ENCODE assay signal across 8 cellular contexts in genomic region chr2:241506793-241507429, GRCh38. TPM values are rescaled to one million over a fixed set of nuclear protein-coding genes. Genes with fewer than 3 reads are reported as not detected.
DNase-seq lines count a peak whose midpoint lies in the region; ATAC-seq and TF ChIP-seq lines count a peak whose summit lies in the region.

No MANE protein-coding gene starts in this region.

- H3K9me3 ChIP-seq in MG63, result no peaks in the 10 kb centered on the region

- peaks cover 25% of the 10 kb centered on the region for H3K4me1 Mint-ChIP-seq in dendritic cell treated with granulocyte-macrophage colony-stimulating factor and Interleukin-4, amounts not matched to agents 40 ng/mL and 50 ng/mL, for 4 days (ENCODE audit: low read depth)
- H3K4me1 Mint-ChIP-seq in naive B cell, result peaks cover 20 to 46% (median 37%) of the 10 kb centered on the region in 3 donors

- H3K4me3 Mint-ChIP-seq in dendritic cell treated with granulocyte-macrophage colony-stimulating factor and Interleukin-4, amounts not matched to agents 40 ng/mL and 50 ng/mL, for 4 days, result peak overlapping the region; percentile 89
- H3K4me3 Mint-ChIP-seq in naive B cell, result peak overlapping the region; percentile 79 to 93 (median 84)

- H3K9me3 Mint-ChIP-seq in dendritic cell treated with granulocyte-macrophage colony-stimulating factor and Interleukin-4, amounts not matched to agents 40 ng/mL and 50 ng/mL, for 4 days, result no peaks in the 10 kb centered on the region
- H3K9me3 Mint-ChIP-seq in naive B cell, result no peaks in the 10 kb centered on the region

- POLR2A ChIA-PET in BJ (lab: Charles Lee), result no interaction called here

- H3K4me3 ChIP-seq in BJ (ENCODE audit: low read depth, low read length), result peak overlapping the region; percentile 89
- peak overlapping the region; percentile 88 for H3K4me3 ChIP-seq in MG63

- intact Hi-C loops in dendritic cell treated with granulocyte-macrophage colony-stimulating factor and Interleukin-4, amounts not matched to agents 40 ng/mL and 50 ng/mL, for 4 days (cut with micrococcal nuclease), result loop anchor here (5.0 kb wide), 2 partner anchors 150 to 180 kb away; partner anchors contain the start of genes DTYMK and FARP2

- CTCF ChIA-PET in BJ (lab: Yijun Ruan, JAX), result no interaction called here

- no peaks in the 10 kb centered on the region for H3K27me3 ChIP-seq in BJ (ENCODE audit: control insufficient read depth, insufficient read depth, low read length)
- H3K27me3 ChIP-seq in MG63, result no peaks in the 10 kb centered on the region

- DNase-seq in BJ (ENCODE audit: low read depth) (no peak), MG63 (no peak), naive B cell (no peak), foreskin melanocyte (no peak), NCI-H1417 (lab: John Stamatoyannopoulos, UW) (no peak), activated gamma-delta T cell (lab: John Stamatoyannopoulos, UW) (no peak)
- DNase-seq in activated CD4-positive, alpha-beta T cell treated with anti-CD3 and anti-CD28 coated beads, Interleukin-2, amount 50 U/mL, for 48 hours, result no peak

- ATAC-seq in naive B cell (ENCODE audit: low read depth in 2 of 2), result no peak

- TF ChIP-seq CTCF in BJ (IDR thresholded peaks at IDR 0.05; ENCODE audit: insufficient read depth, low read depth, low read length), result no peak

- peak overlapping the region; percentile 69 for H3K27ac Mint-ChIP-seq in dendritic cell treated with granulocyte-macrophage colony-stimulating factor and Interleukin-4, amounts not matched to agents 40 ng/mL and 50 ng/mL, for 4 days
- H3K27ac Mint-ChIP-seq in naive B cell, result peak overlapping the region in 4 of 6 donors; percentile 8 to 85 (median 32)

- peaks cover 1% of the 10 kb centered on the region; the same call in 1 of the 2 replicates for H3K36me3 ChIP-seq in BJ (ENCODE audit: control insufficient read depth, insufficient read depth, low read length)
- H3K36me3 ChIP-seq in MG63, result peaks cover 19% of the 10 kb centered on the region

- H3K27me3 Mint-ChIP-seq in dendritic cell treated with granulocyte-macrophage colony-stimulating factor and Interleukin-4, amounts not matched to agents 40 ng/mL and 50 ng/mL, for 4 days, result peaks cover 29% of the 10 kb centered on the region
- H3K27me3 Mint-ChIP-seq in naive B cell, result no peaks in the 10 kb centered on the region

- H3K36me3 Mint-ChIP-seq in dendritic cell treated with granulocyte-macrophage colony-stimulating factor and Interleukin-4, amounts not matched to agents 40 ng/mL and 50 ng/mL, for 4 days (ENCODE audit: low read depth), result peaks cover 41% of the 10 kb centered on the region
- H3K36me3 Mint-ChIP-seq in naive B cell, result no peaks in the 10 kb centered on the region

RNA-seq across cellular contexts. Expression of gene STK25, which starts 1.5 kb away (rescaled TPM):
- 232 and 386 TPM in 2 replicates for polyA plus RNA-seq in BJ (2011; rRNA removed)
- 160 and 245 TPM in 2 replicates for polyA minus RNA-seq in BJ (2011; rRNA and poly(A)+ RNA removed)
- 176 and 432 TPM in 2 replicates for total RNA-seq in MG63 (2014; rRNA removed; shearing (Covaris generic); ENCODE audit: low replicate concordance)
- polyA plus RNA-seq in naive B cell (ENCODE audit: low read depth in 6 of 6), result 100 to 1,000 TPM in 2 of 6 donors, 10 to 100 TPM in 4; 82.2 to 148 (median 87.7) TPM

RNA-seq across cellular contexts. Expression of gene BOK, which starts 51.6 kb away (rescaled TPM):
- polyA plus RNA-seq in BJ (2011; rRNA removed) (29.4 and 42.9 TPM in 2 replicates), naive B cell (ENCODE audit: low read depth in 6 of 6) (under 1 TPM in 1 of 6 donors, not detected in 5; 0.09 TPM)
- polyA minus RNA-seq in BJ (2011; rRNA and poly(A)+ RNA removed), result 19.3 and 22.8 TPM in 2 replicates
- total RNA-seq in MG63 (2014; rRNA removed; shearing (Covaris generic); ENCODE audit: low replicate concordance), result 1.6 and 6.8 TPM in 2 replicates

Comparison
In these comparisons a context has a peak if more than half of its experiments do, and no peak if none do; other contexts are left out.
1. RNA of gene BOK, which starts 51.6 kb away (polyA plus RNA-seq): 29.4 to 42.9 TPM in BJ; 0.09 TPM in naive B cell; every median in the first group is over 10 times any median in the second.